ENCODE assay signal across 31 cellular contexts in the genomic region with DNA sequence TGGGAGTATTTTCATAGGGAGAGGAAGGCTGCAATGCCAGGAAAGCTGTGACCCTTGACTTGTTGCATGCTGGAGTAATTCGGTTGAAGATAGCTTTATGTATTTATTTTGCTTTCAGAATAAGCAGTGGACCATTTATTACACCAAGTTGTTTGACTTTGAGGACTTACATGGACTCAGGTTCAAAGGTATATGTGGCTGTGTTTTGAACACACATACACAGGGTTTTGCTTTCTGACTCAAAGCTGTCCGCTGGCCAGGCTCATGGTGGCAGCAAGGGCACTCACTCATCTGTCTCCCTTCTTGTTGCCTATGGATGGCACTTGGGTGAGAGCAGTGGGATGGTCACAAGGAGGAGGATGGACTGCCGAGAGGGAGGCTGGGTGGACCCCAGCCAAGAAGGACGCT. TPM values are rescaled to one million over a fixed set of nuclear protein-coding genes. Genes with fewer than 3 reads are reported as not detected.
DNase-seq lines count a peak whose midpoint lies in the region; ATAC-seq and TF ChIP-seq lines count a peak whose summit lies in the region.
"Had no signal": no experiment of that assay in that cellular context is flagged by ENCODE, and none has a peak within 500 bp of the region (broad histone marks: within the 10 kb centered on the region; RNA-seq: fewer than 3 reads in every experiment).

No MANE protein-coding gene starts in this region.

- H3K36me3 Mint-ChIP-seq in MCF 10A (ENCODE audit: insufficient read depth, unreplicated experiment) (peaks cover 4% of the 10 kb centered on the region), nephron progenitor cell (ENCODE audit: low read depth) (no peaks in the 10 kb centered on the region)
- H3K36me3 Mint-ChIP-seq: CD14-positive monocyte had no signal

- no peaks in the 10 kb centered on the region for H3K27me3 ChIP-seq in mammary epithelial cell (ENCODE audit: insufficient read depth, low read length)
- no peaks in the 10 kb centered on the region for H3K27me3 ChIP-seq in hepatocyte
- H3K27me3 ChIP-seq in tibial artery, result no peaks in the 10 kb centered on the region
- H3K27me3 ChIP-seq: dorsolateral prefrontal cortex, upper lobe of left lung had no signal

- H3K27ac Mint-ChIP-seq in MCF 10A (ENCODE audit: low read depth, unreplicated experiment) (peak overlapping the region; percentile 8), nephron progenitor cell (peak overlapping the region; percentile 32)
- H3K27ac Mint-ChIP-seq: activated CD4-positive, alpha-beta T cell treated with anti-CD3 and anti-CD28 coated beads for 36 hours; activated naive CD8-positive, alpha-beta T cell treated with anti-CD3 and anti-CD28 coated beads, Interleukin-2, amount 50 U/mL, for 24 hours; T-helper 1 cell treated with Interleukin-12 subunit alpha and Interleukin-12 subunit beta and Interleukin-4 antibody, amounts not matched to agents 30 μg/mL and 1 μg/mL, for 36 hours had no signal

- no peaks in the 10 kb centered on the region for H3K9me2 ChIP-seq in hepatocyte (replicated peaks; ENCODE audit: insufficient read depth)
- H3K9me2 ChIP-seq: SK-N-SH had no signal

- BruUV-seq in MCF 10A (replicated peaks; lab: Mats Ljungman, UMichigan) (no TSS peak), mammary epithelial cell (replicated peaks; lab: Mats Ljungman, UMichigan) (no TSS peak)

- dilution Hi-C loops in mammary epithelial cell (cut with HindIII; ENCODE audit: low sequenced_read_pairs), result no loop called here

- intact Hi-C loops in MCF 10A (cut with micrococcal nuclease), result loop anchor here (10.0 kb wide), 1 partner anchor 317 kb away; no protein-coding TSS in a partner anchor
- intact Hi-C loops in mammary epithelial cell (cut with micrococcal nuclease), result loop anchor here (10.0 kb wide), 1 partner anchor 393 kb away; the partner anchor contains the start of gene RTCB
- intact Hi-C loops in tibial artery (cut with DNase I; ENCODE audit: low total_unique reads), result loop anchor here (10.0 kb wide), 1 partner anchor 183 kb away; no protein-coding TSS in a partner anchor

- no peaks in the 10 kb centered on the region for H3K27me3 Mint-ChIP-seq in MCF 10A (ENCODE audit: insufficient read depth, unreplicated experiment)
- H3K27me3 Mint-ChIP-seq in nephron progenitor cell (ENCODE audit: low read depth, poor library complexity), result peaks cover 52% of the 10 kb centered on the region

- H3K36me3 ChIP-seq in mammary epithelial cell (ENCODE audit: insufficient read depth, low read length), result no peaks in the 10 kb centered on the region
- no peaks in the 10 kb centered on the region for H3K36me3 ChIP-seq in hepatocyte (replicated peaks; ENCODE audit: insufficient read depth, low read depth)
- H3K36me3 ChIP-seq in tibial artery, result peaks cover 9 to 14% (median 12%) of the 10 kb centered on the region in 3 donors
- H3K36me3 ChIP-seq: neutrophil had no signal

- no peak overlapping the region for H2AFZ ChIP-seq in mammary epithelial cell (ENCODE audit: low read depth, low read length)
- no peak overlapping the region for H2AFZ ChIP-seq in hepatocyte

- H3K4me1 ChIP-seq in mammary epithelial cell (ENCODE audit: insufficient read depth, low read length), result peaks cover 20% of the 10 kb centered on the region
- peaks cover 52% of the 10 kb centered on the region for H3K4me1 ChIP-seq in hepatocyte (ENCODE audit: insufficient read depth)
- peaks cover 6 to 93% (median 31%) of the 10 kb centered on the region in 4 donors for H3K4me1 ChIP-seq in tibial artery

- POLR2A ChIA-PET in MCF 10A (lab: Yijun Ruan, JAX), result interaction anchor here (0.7 kb wide), 1 partner anchor 18 kb away, joined by 3 read pairs; no protein-coding TSS in a partner anchor

- H4K20me1 ChIP-seq in mammary epithelial cell (ENCODE audit: insufficient read depth, low read length) (peaks cover 4% of the 10 kb centered on the region), hepatocyte (ENCODE audit: insufficient read depth, poor library complexity, severe bottlenecking) (peaks cover 34% of the 10 kb centered on the region)

- H3K4me3 Mint-ChIP-seq in MCF 10A (ENCODE audit: unreplicated experiment) (no peak overlapping the region), nephron progenitor cell (no peak overlapping the region)
- H3K4me3 Mint-ChIP-seq: activated CD4-positive, alpha-beta T cell treated with anti-CD3 and anti-CD28 coated beads for 36 hours; activated naive CD8-positive, alpha-beta T cell treated with anti-CD3 and anti-CD28 coated beads, Interleukin-2, amount 50 U/mL, for 24 hours; CD14-positive monocyte; T-helper 1 cell treated with Interleukin-12 subunit alpha and Interleukin-12 subunit beta and Interleukin-4 antibody, amounts not matched to agents 30 μg/mL and 1 μg/mL, for 36 hours had no signal

- in situ Hi-C loops in mammary epithelial cell (cut with MboI; ENCODE audit: low sequenced_read_pairs in 2 of 2), result loop anchor here in 1 of 2 donors (5.0 kb wide), 1 partner anchor 179 kb away; no protein-coding TSS in a partner anchor

- CTCF ChIA-PET in MCF 10A (lab: Yijun Ruan, JAX) (interaction anchor here (1.0 to 4.3 kb wide), 3 partner anchors 11 to 279 kb away, joined by 3 to 27 read pairs (median 9); no protein-coding TSS in a partner anchor), mammary epithelial cell (lab: Charles Lee; ENCODE audit: low non-redundant PET) (interaction anchor here (0.6 kb wide), 1 partner anchor 192 kb away, joined by 8 read pairs; no protein-coding TSS in a partner anchor)

- no peak for DNase-seq in MCF 10A (ENCODE audit: unreplicated experiment)
- DNase-seq in mammary epithelial cell, result no peak
- DNase-seq in hepatocyte (ENCODE audit: low spot score), result no peak
- no peak for DNase-seq in nephron progenitor cell
- DNase-seq in tibial artery, result peak in 1 of 2 donors; percentile 1
- no peak for DNase-seq in activated CD4-positive, CD25-positive, alpha-beta regulatory T cell treated with anti-CD3 and anti-CD28 coated beads, Interleukin-2, amount 50 U/mL, for 72 hours
- no peak for DNase-seq in ureter (ENCODE audit: low spot score)
- DNase-seq: activated CD4-positive, alpha-beta T cell treated with anti-CD3 and anti-CD28 coated beads for 36 hours; activated effector memory CD4-positive, alpha-beta T cell treated with anti-CD3 and anti-CD28 coated beads, Interleukin-2, amount 50 U/mL, for 16 hours; activated naive CD8-positive, alpha-beta T cell treated with anti-CD3 and anti-CD28 coated beads, Interleukin-2, amount 50 U/mL, for 24 hours; Calu3; cerebellar nuclear complex; DND-41; dorsolateral prefrontal cortex; HCEC 1CT; islet precursor cell; KG1; MM.1S; NCI-H1417; NCI-H82; psoas muscle; SK-N-SH; stimulated activated CD4-positive, alpha-beta T cell treated with anti-CD3 and anti-CD28 coated beads, Interleukin-1b, Interleukin-23, amount 100 ng/mL, for 48 hours; stimulated activated CD8-positive, alpha-beta memory T cell treated with anti-CD3 and anti-CD28 coated beads, Interleukin-4, amount 100 ng/mL, for 48 hours; upper lobe of left lung had no signal

- 75% methylated on average over 4 of the region's 4 CpGs for WGBS in mammary epithelial cell (ENCODE audit: low coverage, missing lambda C conversion rate)
- 70% methylated on average over 4 of the region's 4 CpGs for WGBS in hepatocyte (ENCODE audit: low lambda C conversion rate, missing lambda C conversion rate)

- H3K4me3 ChIP-seq in mammary epithelial cell (replicated peaks in 1 of 3; ENCODE audit: insufficient read depth in 1 of 3, low read depth in 2 of 3, low read length in 3 of 3) (no peak overlapping the region), hepatocyte (no peak overlapping the region), tibial artery (peak overlapping the region; percentile 0 to 6)
- H3K4me3 ChIP-seq: dorsolateral prefrontal cortex, psoas muscle, skin epidermis had no signal

- no peaks in the 10 kb centered on the region for H3K9me3 Mint-ChIP-seq in MCF 10A (ENCODE audit: unreplicated experiment)
- H3K9me3 Mint-ChIP-seq in nephron progenitor cell, result no peaks in the 10 kb centered on the region
- H3K9me3 Mint-ChIP-seq: activated naive CD8-positive, alpha-beta T cell treated with anti-CD3 and anti-CD28 coated beads, Interleukin-2, amount 50 U/mL, for 24 hours; CD14-positive monocyte; T-helper 1 cell treated with Interleukin-12 subunit alpha and Interleukin-12 subunit beta and Interleukin-4 antibody, amounts not matched to agents 30 μg/mL and 1 μg/mL, for 36 hours had no signal

- H3K79me2 ChIP-seq in mammary epithelial cell (ENCODE audit: insufficient read depth, low read length) (peaks cover 93% of the 10 kb centered on the region), hepatocyte (peaks cover 90% of the 10 kb centered on the region)

- no peak overlapping the region for H3K9ac ChIP-seq in mammary epithelial cell (ENCODE audit: insufficient read depth, low read length)
- H3K9ac ChIP-seq: SK-N-SH had no signal

- H3K9me3 ChIP-seq in mammary epithelial cell (replicated peaks; ENCODE audit: insufficient read depth, low read length) (no peaks in the 10 kb centered on the region), hepatocyte (ENCODE audit: low read depth) (no peaks in the 10 kb centered on the region), tibial artery (no peaks in the 10 kb centered on the region)
- H3K9me3 ChIP-seq: neutrophil, psoas muscle, SK-N-SH, upper lobe of left lung had no signal

- H3K4me1 Mint-ChIP-seq in MCF 10A (ENCODE audit: insufficient read depth, unreplicated experiment) (peaks cover 25% of the 10 kb centered on the region), nephron progenitor cell (peaks cover 46% of the 10 kb centered on the region)
- H3K4me1 Mint-ChIP-seq: activated CD4-positive, alpha-beta T cell treated with anti-CD3 and anti-CD28 coated beads for 36 hours; CD14-positive monocyte had no signal

- H3K4me2 ChIP-seq in mammary epithelial cell (ENCODE audit: insufficient read depth, low read depth, low read length) (no peak overlapping the region), hepatocyte (peak overlapping the region; percentile 19)
- H3K4me2 ChIP-seq: SK-N-SH had no signal

- no peak for ATAC-seq in HG03565 (IDR thresholded peaks at IDR 0.05; ENCODE audit: unreplicated experiment)
- ATAC-seq: activated CD4-positive, alpha-beta T cell treated with anti-CD3 and anti-CD28 coated beads for 36 hours; activated naive CD8-positive, alpha-beta T cell treated with anti-CD3 and anti-CD28 coated beads, Interleukin-2, amount 50 U/mL, for 24 hours; psoas muscle had no signal

- no peak for TF ChIP-seq CTCF in MCF 10A (IDR thresholded peaks at IDR 0.05; ENCODE audit: unreplicated experiment)
- TF ChIP-seq CTCF in mammary epithelial cell (conservative IDR thresholded peaks at IDR 0.05 in 1 of 2, IDR thresholded peaks at IDR 0.05 in 1 of 2; ENCODE audit: extremely low read depth in 1 of 2, insufficient read depth in 1 of 2, low read depth in 1 of 2, low read length in 2 of 2), result no peak
- TF ChIP-seq CTCF in hepatocyte (IDR thresholded peaks at IDR 0.05; ENCODE audit: poor library complexity), result no peak
- TF ChIP-seq CTCF in nephron progenitor cell (IDR thresholded peaks at IDR 0.05), result no peak
- TF ChIP-seq CTCF in tibial artery (IDR thresholded peaks at IDR 0.05), result no peak

- H3K27ac ChIP-seq in mammary epithelial cell (ENCODE audit: insufficient read depth, low read depth, low read length) (no peak overlapping the region), hepatocyte (peak overlapping the region; percentile 48), tibial artery (no peak overlapping the region)
- H3K27ac ChIP-seq: 22Rv1, dorsolateral prefrontal cortex, neutrophil, psoas muscle, skin epidermis had no signal

RNA-seq across cellular contexts. Expression of gene TIMP3, which starts 6.5 kb away (rescaled TPM):
- 44.9 and 50.6 TPM in 2 replicates for total RNA-seq in MCF 10A (2022)
- 100 to 1,000 TPM; 118 to 521 TPM for total RNA-seq in mammary epithelial cell
- polyA plus RNA-seq in mammary epithelial cell, result 105 TPM
- polyA minus RNA-seq in mammary epithelial cell, result 154 TPM
- total RNA-seq in hepatocyte, result 92.3 and 96.1 TPM in 2 replicates
- 76.6 and 91.6 TPM in 2 replicates for polyA plus RNA-seq in hepatocyte
- 279 TPM for total RNA-seq in ureter
- total RNA-seq: activated CD4-positive, alpha-beta T cell treated with anti-CD3 and anti-CD28 coated beads for 36 hours had no signal
- polyA plus RNA-seq: CD14-positive monocyte had no signal

Comparison
In these comparisons a context has a peak if more than half of its experiments do, and no peak if none do; other contexts are left out.
1. H3K4me3 ChIP-seq: peak in tibial artery (2 of 2); none in mammary epithelial cell (0 of 3) and hepatocyte (single experiment).